ENCODE assay signal across 1 cellular context in genomic region chr13:110387451-110388140, GRCh38.
TF ChIP-seq lines count a peak whose summit lies in the region.

No MANE protein-coding gene starts in this region.

TF ChIP-seq in SK-N-SH, 30 proteins besides CTCF, POLR2A, EP300 and RAD21 (continued from another document):
- TF ChIP-seq PBX3 (IDR thresholded peaks at IDR 0.05) = no peak
- no peak for TF ChIP-seq EZH2phosphoT487 (IDR thresholded peaks at IDR 0.05; ENCODE audit: borderline replicate concordance, low read depth)
